In genomic region chr17:43558805-43559160, GRCh38 we compare ENCODE assay signal across 15 cellular contexts. TPM values are rescaled to one million over a fixed set of nuclear protein-coding genes. Genes with fewer than 3 reads are reported as not detected.
DNase-seq lines count a peak whose midpoint lies in the region; ATAC-seq, FAIRE-seq and TF ChIP-seq lines count a peak whose summit lies in the region.
"Had no signal": no experiment of that assay in that cellular context is flagged by ENCODE, and none has a peak within 500 bp of the region (broad histone marks: within the 10 kb centered on the region; RNA-seq: fewer than 3 reads in every experiment).

No MANE protein-coding gene starts in this region.

- intact Hi-C loops in IMR-90 (cut with micrococcal nuclease) (no loop called here), kidney (cut with DNase I) (no loop called here)

- no peak overlapping the region for H2BK20ac ChIP-seq in IMR-90 (ENCODE audit: low read depth, low read length)
- 0 out of 2 replicates have a peak overlapping the region, but pooled peaks have one; percentile 61 for H2BK20ac ChIP-seq in H1 (ENCODE audit: low read length)

- peaks cover 22% of the 10 kb centered on the region for H3K27me3 Mint-ChIP-seq in progenitor cell of endocrine pancreas

- no peak for TF ChIP-seq POLR2A in IMR-90 (IDR thresholded peaks at IDR 0.05; ENCODE audit: low read depth, low read length)
- no peak for TF ChIP-seq POLR2A in H1 (IDR thresholded peaks at IDR 0.05; ENCODE audit: control extremely low read depth in 1 of 2, low read depth in 2 of 2, low read length in 2 of 2)

- H3K9me1 ChIP-seq in IMR-90 (ENCODE audit: insufficient read depth, low read length), result 0 out of 2 replicates have a peak, but pooled peaks cover 4% of the 10 kb centered on the region

- FAIRE-seq in H1 (lab: Jason Lieb, UNC), result no peak
- no peak for FAIRE-seq in kidney (lab: Jason Lieb, UNC)
- FAIRE-seq: A549 had no signal

- peak overlapping the region; percentile 12 for H3K27ac Mint-ChIP-seq in progenitor cell of endocrine pancreas
- H3K27ac Mint-ChIP-seq: CD4-positive, alpha-beta memory T cell; GM23338 had no signal

- CTCF ChIA-PET in IMR-90 (lab: Yijun Ruan, JAX), result no interaction called here
- CTCF ChIA-PET in H1 (lab: Charles Lee; ENCODE audit: partially characterized antibody), result interaction anchor here (1.0 to 6.6 kb wide), 6 partner anchors 17 to 136 kb away, joined by 3 to 65 read pairs (median 4); no protein-coding TSS in a partner anchor

- no peaks in the 10 kb centered on the region for H3K9me3 Mint-ChIP-seq in progenitor cell of endocrine pancreas (ENCODE audit: low read depth)
- H3K9me3 Mint-ChIP-seq: CD4-positive, alpha-beta memory T cell; GM23338 had no signal

- peak overlapping the region; percentile 17 for H2AK9ac ChIP-seq in IMR-90 (replicated peaks; ENCODE audit: low read depth, low read length, poor library complexity)

- H3K4me1 ChIP-seq in IMR-90 (ENCODE audit: control insufficient read depth, insufficient read depth, low read length), result peaks cover 3% of the 10 kb centered on the region
- H3K4me1 ChIP-seq in H1 (replicated peaks in 1 of 4; ENCODE audit: control insufficient read depth in 3 of 4, insufficient read depth in 4 of 4, low read length in 3 of 4), result peaks cover 20 to 32% (median 26%) of the 10 kb centered on the region in 4 experiments
- H3K4me1 ChIP-seq in kidney (ENCODE audit: control insufficient read depth in 1 of 2, insufficient read depth in 1 of 2, low read depth in 1 of 2, low read length in 2 of 2), result peaks cover 0 to 4% of the 10 kb centered on the region in 2 donors
- H3K4me1 ChIP-seq: BLaER1 had no signal

- ATAC-seq in IMR-90 (ENCODE audit: low read depth), result no peak
- ATAC-seq: GM23338 had no signal

- H4K91ac ChIP-seq in IMR-90 (ENCODE audit: insufficient read depth, low read depth, low read length) (no peak overlapping the region), H1 (replicated peaks; ENCODE audit: insufficient read length, low read length) (no peak overlapping the region)

- H2BK5ac ChIP-seq in IMR-90 (ENCODE audit: low read depth, low read length, poor library complexity, severe bottlenecking), result no peak overlapping the region
- H2BK5ac ChIP-seq in H1 (ENCODE audit: low read depth, low read length), result no peak overlapping the region

- H3K18ac ChIP-seq in IMR-90 (ENCODE audit: low read depth, low read length), result no peak overlapping the region
- no peak overlapping the region for H3K18ac ChIP-seq in H1 (ENCODE audit: extremely low read depth, low read length)

- H3K14ac ChIP-seq in IMR-90 (replicated peaks; ENCODE audit: low read depth, low read length) (no peak overlapping the region), H1 (ENCODE audit: insufficient read length) (no peak overlapping the region)

- in situ Hi-C loops in IMR-90 (cut with MboI; ENCODE audit: low sequenced_read_pairs), result no loop called here

- H2AK5ac ChIP-seq in IMR-90 (ENCODE audit: low read depth, low read length) (no peak overlapping the region), H1 (ENCODE audit: low read depth, low read length) (peak overlapping the region; percentile 72; the same call in 1 of the 2 replicates)

- H3K36me3 ChIP-seq in IMR-90 (ENCODE audit: control insufficient read depth, insufficient read depth, low read length) (no peaks in the 10 kb centered on the region), H1 (ENCODE audit: control insufficient read depth in 2 of 4, insufficient read depth in 4 of 4, low read length in 3 of 4) (no peaks in the 10 kb centered on the region), kidney (ENCODE audit: control insufficient read depth in 1 of 2, insufficient read depth in 2 of 2, low read length in 2 of 2) (no peaks in the 10 kb centered on the region)
- H3K36me3 ChIP-seq: BLaER1 had no signal

- H2BK120ac ChIP-seq in IMR-90 (ENCODE audit: low read depth, low read length), result no peak overlapping the region
- H2BK120ac ChIP-seq in H1 (replicated peaks; ENCODE audit: low read depth, low read length), result no peak overlapping the region

- H2BK12ac ChIP-seq in H1 (ENCODE audit: low read depth, low read length), result 0 out of 2 replicates have a peak overlapping the region, but pooled peaks have one; percentile 50

- H4K20me1 ChIP-seq in IMR-90 (ENCODE audit: insufficient read depth, low read length) (no peaks in the 10 kb centered on the region), H1 (replicated peaks in 1 of 2; ENCODE audit: control insufficient read depth in 1 of 2, insufficient read depth in 2 of 2, low read length in 2 of 2) (no peaks in the 10 kb centered on the region)
- H4K20me1 ChIP-seq: BLaER1 had no signal

- no peaks in the 10 kb centered on the region for H3K36me3 Mint-ChIP-seq in progenitor cell of endocrine pancreas (ENCODE audit: insufficient read depth)
- H3K36me3 Mint-ChIP-seq: CD14-positive monocyte; CD4-positive, alpha-beta memory T cell had no signal

- no peak overlapping the region for H3K4ac ChIP-seq in IMR-90 (ENCODE audit: low read depth, low read length)
- H3K4ac ChIP-seq in H1 (replicated peaks; ENCODE audit: insufficient read length, low read depth, low read length), result no peak overlapping the region

- no peaks in the 10 kb centered on the region for H3K79me1 ChIP-seq in IMR-90 (ENCODE audit: low read depth in 1 of 2, low read length in 2 of 2)
- H3K79me1 ChIP-seq in H1 (ENCODE audit: low read depth, low read length), result no peaks in the 10 kb centered on the region

- no TSS peak for BruUV-seq in IMR-90 (replicated peaks; lab: Mats Ljungman, UMichigan)

- no CpG with 5 or more reads among the region's 5 CpGs for WGBS in IMR-90 (ENCODE audit: extremely low coverage in 2 of 2, insufficient read length in 1 of 2), 2 experiments
- WGBS in H1 (ENCODE audit: extremely low coverage in 1 of 2, insufficient coverage in 1 of 2, insufficient read length in 1 of 2, insufficient replicate concordance in 2 of 2, low coverage in 1 of 2, low lambda C conversion rate in 2 of 2, missing lambda C conversion rate in 1 of 2), 2 experiments, result 86% methylated on average over 5 of the region's 5 CpGs; no CpG with 5 or more reads in 1 of the 2 experiments

- H2AFZ ChIP-seq in IMR-90 (replicated peaks; ENCODE audit: low read length, poor library complexity) (no peak overlapping the region), H1 (ENCODE audit: low read length) (no peak overlapping the region)
- H2AFZ ChIP-seq: GM23338 had no signal

- H3K56ac ChIP-seq in IMR-90 (ENCODE audit: extremely low read depth, insufficient read depth, low read length) (no peak overlapping the region), H1 (replicated peaks; ENCODE audit: insufficient read length, low read depth, low read length) (no peak overlapping the region)

- no peak overlapping the region for H3K9ac ChIP-seq in IMR-90 (ENCODE audit: low read depth, low read length)
- H3K9ac ChIP-seq in H1 (replicated peaks in 1 of 4; ENCODE audit: extremely low read depth in 1 of 4, low read depth in 3 of 4, low read length in 3 of 4), result no peak overlapping the region
- H3K9ac ChIP-seq in kidney (ENCODE audit: low read length in 2 of 2), result no peak overlapping the region
- H3K9ac ChIP-seq: BLaER1 had no signal

- no peaks in the 10 kb centered on the region for H3K79me2 ChIP-seq in H1 (ENCODE audit: control insufficient read depth in 1 of 2, insufficient read depth in 2 of 2, low read length in 2 of 2)

- no peak overlapping the region for H4K5ac ChIP-seq in IMR-90 (ENCODE audit: low read depth, low read length)
- no peak overlapping the region for H4K5ac ChIP-seq in H1 (ENCODE audit: insufficient read length, low read depth, low read length)

- H3K4me3 ChIP-seq in IMR-90 (ENCODE audit: insufficient read depth, low read depth, low read length) (no peak overlapping the region), H1 (ENCODE audit: extremely low read depth in 1 of 4, insufficient read depth in 2 of 4, low read depth in 3 of 4, low read length in 4 of 4) (no peak overlapping the region), kidney (ENCODE audit: low read length in 2 of 2) (no peak overlapping the region)
- H3K4me3 ChIP-seq: A549, BLaER1, GM23338 had no signal

- no peak overlapping the region for H3K4me3 Mint-ChIP-seq in progenitor cell of endocrine pancreas (ENCODE audit: low read depth)
- H3K4me3 Mint-ChIP-seq: CD4-positive, alpha-beta memory T cell; GM23338 had no signal

- H3K27me3 ChIP-seq in IMR-90 (ENCODE audit: control insufficient read depth, insufficient read depth, low read length), result no peaks in the 10 kb centered on the region; the same call in 1 of the 2 replicates
- H3K27me3 ChIP-seq in H1 (replicated peaks in 1 of 4; ENCODE audit: control insufficient read depth in 3 of 4, extremely low read depth in 1 of 4, insufficient read depth in 3 of 4, low read length in 3 of 4), result peaks cover 0 to 3% (median 1%) of the 10 kb centered on the region in 4 experiments; a peak in 3 of 7 replicates

- H3K23me2 ChIP-seq in H1 (ENCODE audit: low read depth, low read length), result 0 out of 2 replicates have a peak, but pooled peaks cover 2% of the 10 kb centered on the region

- TF ChIP-seq EP300 in H1 (IDR thresholded peaks at IDR 0.05; ENCODE audit: borderline replicate concordance in 1 of 2, low read depth in 2 of 2, low read length in 2 of 2), result no peak

- H3K23ac ChIP-seq in IMR-90 (ENCODE audit: low read depth, low read length), result no peak overlapping the region
- H3K23ac ChIP-seq in H1 (ENCODE audit: insufficient read length), result no peak overlapping the region

- H3K4me1 Mint-ChIP-seq in progenitor cell of endocrine pancreas (ENCODE audit: low read depth), result peaks cover 39% of the 10 kb centered on the region

- TF ChIP-seq RAD21 in IMR-90 (IDR thresholded peaks at IDR 0.05; ENCODE audit: low read length) (no peak), H1 (IDR thresholded peaks at IDR 0.05 in 1 of 2, conservative IDR thresholded peaks at IDR 0.05 in 1 of 2; ENCODE audit: low read depth in 2 of 2, low read length in 2 of 2) (no peak)

- H3K4me2 ChIP-seq in IMR-90 (ENCODE audit: low read depth, low read length) (no peak overlapping the region), H1 (ENCODE audit: insufficient read depth in 1 of 2, low read depth in 2 of 2, low read length in 2 of 2) (no peak overlapping the region)
- H3K4me2 ChIP-seq: A549, BLaER1, GM23338 had no signal

- no peak overlapping the region for H2BK15ac ChIP-seq in IMR-90 (ENCODE audit: low read depth, low read length)
- H2BK15ac ChIP-seq in H1 (ENCODE audit: low read length), result no peak overlapping the region

- TF ChIP-seq CTCF in IMR-90 (conservative IDR thresholded peaks at IDR 0.05; ENCODE audit: low read depth, low read length) (no peak), H1 (IDR thresholded peaks at IDR 0.05; ENCODE audit: control extremely low read depth in 1 of 3, insufficient read depth in 1 of 3, low read depth in 1 of 3, low read length in 3 of 3) (no peak), progenitor cell of endocrine pancreas (IDR thresholded peaks at IDR 0.05; ENCODE audit: unreplicated experiment) (no peak), kidney (IDR thresholded peaks at IDR 0.05; ENCODE audit: borderline replicate concordance, extremely low read depth, insufficient read depth) (no peak)

- H3K27ac ChIP-seq in IMR-90 (ENCODE audit: insufficient read depth, low read length), result no peak overlapping the region
- H3K27ac ChIP-seq in H1 (ENCODE audit: low read depth, low read length), result no peak overlapping the region
- H3K27ac ChIP-seq in kidney (ENCODE audit: low read depth in 2 of 2, low read length in 2 of 2), result no peak overlapping the region
- H3K27ac ChIP-seq: BLaER1 had no signal

- no peak for DNase-seq in IMR-90
- no peak for DNase-seq in H1 (ENCODE audit: low read depth in 1 of 2, low spot score in 2 of 2)
- DNase-seq in progenitor cell of endocrine pancreas (ENCODE audit: low spot score, unreplicated experiment), result no peak
- DNase-seq in 8988T, result no peak
- DNase-seq in kidney, result no peak
- no peak for DNase-seq in mesenteric fat pad (ENCODE audit: low spot score)
- DNase-seq: Calu3; CD4-positive, alpha-beta memory T cell; DMS79 treated with DMSO at 0.1 percent for 48 hours; GF-D8; H7 had no signal

- H3K9me3 ChIP-seq in IMR-90 (ENCODE audit: control insufficient read depth, insufficient read depth, low read length) (no peaks in the 10 kb centered on the region), H1 (ENCODE audit: insufficient read depth in 2 of 2, low read depth in 1 of 2, low read length in 1 of 2) (no peaks in the 10 kb centered on the region; a peak in 1 of 4 replicates), kidney (ENCODE audit: control insufficient read depth in 1 of 2, low read length in 2 of 2) (no peaks in the 10 kb centered on the region)
- H3K9me3 ChIP-seq: A549, BLaER1 had no signal

- H4K8ac ChIP-seq in IMR-90 (ENCODE audit: low read depth in 2 of 2, low read length in 2 of 2) (no peak overlapping the region), H1 (ENCODE audit: extremely low read depth, insufficient read depth, low read length) (no peak overlapping the region)

- POLR2A ChIA-PET in IMR-90 (lab: Charles Lee; ENCODE audit: unreplicated experiment) (no interaction called here), H1 (lab: Charles Lee; ENCODE audit: partially characterized antibody) (interaction anchor here (1.0 to 5.6 kb wide), 4 partner anchors 12 to 100 kb away, joined by 3 to 36 read pairs (median 6); partner anchors contain the start of gene ETV4)

- dilution Hi-C loops in IMR-90 (cut with HindIII; ENCODE audit: low sequenced_read_pairs, unreplicated experiment), result no loop called here

RNA-seq across cellular contexts. Expression of gene ETV4, which starts 12.6 kb away (rescaled TPM):
- 3.3 and 4.3 TPM in 2 replicates for total RNA-seq in IMR-90 (2012; rRNA removed)
- polyA plus RNA-seq in IMR-90 (2012; rRNA removed), result 12.7 and 13.2 TPM in 2 replicates
- polyA plus RNA-seq in IMR-90 (2012; cell fraction: cytosol; rRNA removed), result 9.5 TPM in 2 replicates
- 17.9 and 24.9 TPM in 2 replicates for polyA plus RNA-seq in IMR-90 (2012; cell fraction: nucleus; rRNA removed; ENCODE audit: low replicate concordance)
- 137 and 143 TPM in 2 replicates for total RNA-seq in H1 (2021; fragmentation: NEBNext Ultra II Directional; extraction: Animal tissue kit (Norgen Biotek cat#: 25700))
- polyA plus RNA-seq in H1 (2011; rRNA removed), result 75.2 and 95.8 TPM in 2 replicates
- 68.9 TPM for polyA plus RNA-seq in H1 (2011; cell fraction: cytosol; rRNA removed)
- polyA plus RNA-seq in H1 (2011; cell fraction: nucleus; rRNA removed), result 115 TPM
- 94.3 to 115 TPM (median 103 TPM) in 4 replicates for polyA plus RNA-seq in H1 (2012, experiment 1 of 2)
- polyA plus RNA-seq in H1 (2012, experiment 2 of 2), result 146 TPM
- 118 TPM for polyA plus RNA-seq in H1 (2013, experiment 1 of 2)
- 117 TPM for polyA plus RNA-seq in H1 (2013, experiment 2 of 2)
- 41.1 and 46.8 TPM in 2 replicates for polyA minus RNA-seq in H1 (2011; rRNA and poly(A)+ RNA removed)
- 52.2 TPM for polyA minus RNA-seq in H1 (2011; cell fraction: cytosol; rRNA and poly(A)+ RNA removed)
- polyA minus RNA-seq in H1 (2011; cell fraction: nucleus; rRNA and poly(A)+ RNA removed), result 25.6 TPM
- 79.5 and 84.3 TPM in 2 replicates for total RNA-seq in progenitor cell of endocrine pancreas
- total RNA-seq in kidney, result 6.8 TPM
- polyA plus RNA-seq in kidney (ENCODE audit: insufficient read depth, low read depth, low replicate concordance), result 2.5 TPM
- 0.48 TPM for total RNA-seq in mesenteric fat pad
- total RNA-seq: CD4-positive, alpha-beta memory T cell had no signal
- polyA plus RNA-seq: CD14-positive monocyte; CD4-positive, alpha-beta memory T cell had no signal

Comparison
In these comparisons a context has a peak if more than half of its experiments do, and no peak if none do; other contexts are left out.
1. RNA of gene ETV4, which starts 12.6 kb away (total RNA-seq): 137 to 143 TPM in H1 and 79.5 to 84.3 TPM in progenitor cell of endocrine pancreas; 6.8 TPM in kidney (single experiment), 3.3 to 4.3 TPM in IMR-90 and 0.48 TPM in mesenteric fat pad (single experiment); every median in the first group is over 10 times any median in the second.